In genomic region chr1:89483757-89484077, GRCh38 we compare ENCODE assay signal across 5 cellular contexts.
"Had no signal": no experiment of that assay in that cellular context is flagged by ENCODE, and none has a peak within 500 bp of the region (broad histone marks: within the 10 kb centered on the region; RNA-seq: fewer than 3 reads in every experiment).

No MANE protein-coding gene starts in this region.

- DNase-seq: SIG-M5 had no signal

- H3K36me3 ChIP-seq: SJCRH30 had no signal

- H3K27ac ChIP-seq: PC-9, RWPE1, SJCRH30, SK-N-MC had no signal

- H2AFZ ChIP-seq: PC-9 had no signal

- H3K27me3 ChIP-seq: SJCRH30 had no signal

- H3K9me3 ChIP-seq: SJCRH30 had no signal

- H3K4me1 ChIP-seq: SJCRH30 had no signal

- H3K4me3 ChIP-seq: PC-9, SJCRH30, SK-N-MC had no signal

- H3K4me2 ChIP-seq: PC-9 had no signal
